In genomic region chr1:227557962-227558806, GRCh38 we compare ENCODE assay signal across 1 cellular context.
TF ChIP-seq lines count a peak whose summit lies in the region.

No MANE protein-coding gene starts in this region.

TF ChIP-seq in H1, 55 proteins besides CTCF, POLR2A, EP300 and RAD21:
- TF ChIP-seq RBBP5 (IDR thresholded peaks at IDR 0.05; ENCODE audit: borderline replicate concordance, low read depth, low read length) (no peak), SIX5 (IDR thresholded peaks at IDR 0.05; ENCODE audit: low read depth, low read length) (no peak), CHD1 (IDR thresholded peaks at IDR 0.05; ENCODE audit: low read depth, low read length) (no peak), POLR2AphosphoS5 (IDR thresholded peaks at IDR 0.05; ENCODE audit: low read depth, low read length) (no peak), SP1 (IDR thresholded peaks at IDR 0.05; ENCODE audit: low read depth, low read length) (no peak), CTBP2 (IDR thresholded peaks at IDR 0.05; ENCODE audit: borderline replicate concordance, insufficient read depth, insufficient read length, low read length) (no peak), ATF3 (IDR thresholded peaks at IDR 0.05; ENCODE audit: insufficient read depth, low read depth, low read length) (no peak), JUND (IDR thresholded peaks at IDR 0.05; ENCODE audit: low read length) (no peak), BACH1 (IDR thresholded peaks at IDR 0.05; ENCODE audit: low read length) (no peak)
